ENCODE assay signal across 19 cellular contexts in the genomic region with DNA sequence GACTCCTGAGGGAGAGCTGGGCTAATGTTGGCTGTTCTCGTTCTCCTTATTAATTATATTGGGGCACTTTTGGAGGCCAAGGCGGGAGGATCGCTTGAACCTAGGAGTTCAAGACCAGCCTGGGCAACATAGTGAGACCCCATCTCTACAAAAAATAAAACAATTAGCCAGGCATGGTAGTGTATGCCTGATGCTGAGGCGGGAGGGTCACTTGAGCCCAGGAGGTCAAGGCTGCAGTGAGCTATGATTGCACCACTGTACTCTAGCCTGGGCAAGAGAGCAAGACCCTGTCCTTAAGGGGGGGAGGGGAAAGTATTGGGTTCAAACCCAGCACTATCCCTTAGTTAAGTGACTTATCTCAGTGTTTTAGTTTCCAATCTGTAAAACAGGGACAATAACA.
DNase-seq lines count a peak whose midpoint lies in the region; ATAC-seq, FAIRE-seq and TF ChIP-seq lines count a peak whose summit lies in the region.
"Had no signal": no experiment of that assay in that cellular context is flagged by ENCODE, and none has a peak within 500 bp of the region (broad histone marks: within the 10 kb centered on the region; RNA-seq: fewer than 3 reads in every experiment).

No MANE protein-coding gene starts in this region.

- DNase-seq in HepG2 (ENCODE audit: low spot score): no peak
- no peak for DNase-seq in right lobe of liver
- no peak for DNase-seq in WTC11 (ENCODE audit: low spot score)
- no peak for DNase-seq in sciatic nerve (ENCODE audit: low spot score)
- DNase-seq in cerebellar nuclear complex (lab: John Stamatoyannopoulos, UW): no peak
- DNase-seq: 8988T; CD4-positive, alpha-beta memory T cell; CD8-positive, alpha-beta memory T cell; DMS 273 treated with DMSO at 0.1 percent for 48 hours; DND-41; GDM1 had no signal

- 47% methylated on average over 4 of the region's 4 CpGs for WGBS in HepG2 (ENCODE audit: low lambda C conversion rate)
- WGBS in right lobe of liver (ENCODE audit: insufficient coverage, low coverage, low lambda C conversion rate, missing lambda C conversion rate): 21% methylated on average over 2 of the region's 4 CpGs

- no peak for TF ChIP-seq RAD21 in HepG2 (CRISPR knock-in tag; IDR thresholded peaks at IDR 0.05)

- H3K9me3 Mint-ChIP-seq in WTC11: no peaks in the 10 kb centered on the region
- H3K9me3 Mint-ChIP-seq: CD8-positive, alpha-beta memory T cell had no signal

- H3K4me3 Mint-ChIP-seq in WTC11: no peak overlapping the region
- H3K4me3 Mint-ChIP-seq: CD14-positive monocyte; CD4-positive, alpha-beta memory T cell; CD4-positive, CD25-positive, alpha-beta regulatory T cell; CD8-positive, alpha-beta memory T cell had no signal

- no peak overlapping the region for H3K9ac ChIP-seq in HepG2 (ENCODE audit: insufficient read depth, low read depth, low read length)
- H3K9ac ChIP-seq: BLaER1 had no signal

- no peaks in the 10 kb centered on the region for H3K27me3 Mint-ChIP-seq in WTC11 (ENCODE audit: low read depth)
- H3K27me3 Mint-ChIP-seq: CD4-positive, alpha-beta memory T cell had no signal

- TF ChIP-seq EP300 in HepG2 (IDR thresholded peaks at IDR 0.05; ENCODE audit: low read depth in 2 of 2, low read length in 2 of 2) (no peak), HepG2 (CRISPR knock-in tag; IDR thresholded peaks at IDR 0.05; ENCODE audit: borderline replicate concordance) (no peak)

- no peak overlapping the region for H3K4me2 ChIP-seq in HepG2 (ENCODE audit: low read depth, low read length)
- H3K4me2 ChIP-seq: BLaER1 had no signal

- H2AFZ ChIP-seq in HepG2 (ENCODE audit: low read length): no peak overlapping the region

- in situ Hi-C loops in HepG2 (cut with HindIII; ENCODE audit: extremely low pct_ligation_motif_present, low pct_unique_long_range_greater_than_20kb): loop anchor here (5.0 to 10.0 kb wide), 5 partner anchors 63 to 205 kb away; no protein-coding TSS in a partner anchor

- ATAC-seq in HepG2 (no peak), right lobe of liver (no peak), WTC11 (no peak), sciatic nerve (no peak)

- H3K4me3 ChIP-seq in HepG2 (replicated peaks in 1 of 3; ENCODE audit: insufficient read depth in 1 of 3, low read depth in 2 of 3, low read length in 3 of 3): no peak overlapping the region
- H3K4me3 ChIP-seq in right lobe of liver: no peak overlapping the region
- H3K4me3 ChIP-seq: BLaER1, GM12878 had no signal

- H3K36me3 ChIP-seq in HepG2 (replicated peaks in 1 of 2; ENCODE audit: control insufficient read depth in 1 of 2, insufficient read depth in 2 of 2, low read length in 2 of 2) (no peaks in the 10 kb centered on the region), right lobe of liver (no peaks in the 10 kb centered on the region)
- H3K36me3 ChIP-seq: BE2C, BLaER1 had no signal

- intact Hi-C loops in HepG2 (cut with micrococcal nuclease; ENCODE audit: unreplicated experiment) (no loop called here), right lobe of liver (cut with DNase I) (loop anchor here (5.0 to 10.0 kb wide), 3 partner anchors 138 to 295 kb away; partner anchors contain the start of gene RAP1GAP (in 1 of the 2)), sciatic nerve (cut with DNase I) (loop anchor here (5.0 kb wide), 1 partner anchor 113 kb away; no protein-coding TSS in a partner anchor)

- TF ChIP-seq CTCF in HepG2 (CRISPR knock-in tag; IDR thresholded peaks at IDR 0.05): no peak
- no peak for TF ChIP-seq CTCF in right lobe of liver (IDR thresholded peaks at IDR 0.05)
- TF ChIP-seq CTCF in WTC11 (IDR thresholded peaks at IDR 0.05): no peak

- BruUV-seq in HepG2 (replicated peaks; lab: Mats Ljungman, UMichigan): no TSS peak

- H3K9me3 ChIP-seq in HepG2 (ENCODE audit: low read length) (no peaks in the 10 kb centered on the region), right lobe of liver (no peaks in the 10 kb centered on the region)
- H3K9me3 ChIP-seq: BE2C, BLaER1 had no signal

- H4K20me1 ChIP-seq in HepG2 (ENCODE audit: insufficient read depth, low read length): no peaks in the 10 kb centered on the region
- H4K20me1 ChIP-seq: BLaER1 had no signal

- no peaks in the 10 kb centered on the region for H3K36me3 Mint-ChIP-seq in WTC11
- H3K36me3 Mint-ChIP-seq: CD14-positive monocyte; CD4-positive, alpha-beta memory T cell; CD4-positive, CD25-positive, alpha-beta regulatory T cell; CD8-positive, alpha-beta memory T cell had no signal

- H3K27ac Mint-ChIP-seq in WTC11: no peak overlapping the region
- H3K27ac Mint-ChIP-seq: CD14-positive monocyte; CD4-positive, alpha-beta memory T cell had no signal

- TF ChIP-seq POLR2A in HepG2 (IDR thresholded peaks at IDR 0.05; ENCODE audit: insufficient read depth in 1 of 2, low read depth in 2 of 2, low read length in 2 of 2) (no peak), right lobe of liver (IDR thresholded peaks at IDR 0.05) (no peak)

- CTCF ChIA-PET in HepG2 (lab: Yijun Ruan, JAX; ENCODE audit: low intra/inter-chr PET ratio, low total read pairs): interaction anchor here (1.1 to 2.7 kb wide), 6 partner anchors 115 to 226 kb away, joined by 3 to 53 read pairs (median 5); no protein-coding TSS in a partner anchor
- CTCF ChIA-PET in WTC11 (lab: Charles Lee): interaction anchor here (0.5 to 11.0 kb wide), 53 partner anchors 9 to 655 kb away, joined by 3 to 255 read pairs (median 6); partner anchors contain the start of gene NBPF3

- H3K27me3 ChIP-seq in HepG2 (ENCODE audit: control insufficient read depth in 1 of 2, insufficient read depth in 2 of 2, low read length in 2 of 2) (no peaks in the 10 kb centered on the region), right lobe of liver (no peaks in the 10 kb centered on the region)
- H3K27me3 ChIP-seq: BE2C, BLaER1 had no signal

- POLR2A ChIA-PET in HepG2 (lab: Yijun Ruan, JAX) (interaction anchor here (0.8 kb wide), 2 partner anchors 115 to 118 kb away, joined by 3 to 4 read pairs; no protein-coding TSS in a partner anchor), WTC11 (lab: Charles Lee) (no interaction called here)

- no peaks in the 10 kb centered on the region for H3K79me2 ChIP-seq in HepG2 (ENCODE audit: insufficient read depth, low read length)

- no peak for FAIRE-seq in HepG2 (lab: Jason Lieb, UNC)
- FAIRE-seq: A204.1, GM12878, GM12892, GM18507 had no signal

- H3K27ac ChIP-seq in HepG2 (ENCODE audit: extremely low read length, insufficient read depth, low read length) (no peak overlapping the region), right lobe of liver (no peak overlapping the region)
- H3K27ac ChIP-seq: BLaER1 had no signal

- 0 out of 2 replicates have a peak, but pooled peaks cover 3% of the 10 kb centered on the region for H3K4me1 Mint-ChIP-seq in WTC11

- H3K4me1 ChIP-seq in HepG2 (ENCODE audit: insufficient read depth, low read length) (peaks cover 14% of the 10 kb centered on the region), right lobe of liver (no peaks in the 10 kb centered on the region)
- H3K4me1 ChIP-seq: BE2C had no signal

TF ChIP-seq in HepG2, 621 proteins besides CTCF, POLR2A, EP300 and RAD21:
- TF ChIP-seq ZNF121 (CRISPR knock-in tag; IDR thresholded peaks at IDR 0.05) (peak; percentile 79), ZNF878 (CRISPR knock-in tag; IDR thresholded peaks at IDR 0.05) (no peak), SNRNP70 (IDR thresholded peaks at IDR 0.05; ENCODE audit: low read depth, low read length) (no peak)

TF ChIP-seq in WTC11, 78 proteins besides CTCF, POLR2A, EP300 and RAD21:
- TF ChIP-seq SOX15 (CRISPR knock-in tag; IDR thresholded peaks at IDR 0.05) (no peak), ZNF121 (CRISPR knock-in tag; IDR thresholded peaks at IDR 0.05) (peak; percentile 66)

Comparison
In these comparisons a context has a peak if more than half of its experiments do, and no peak if none do; other contexts are left out.
1. Of the 50 proteins assayed by ChIP-seq in both HepG2 and WTC11: peak only in HepG2: none; only in WTC11: none; in both: ZNF121; in neither: 49.